Comparison of ENCODE assay signal across 8 cellular contexts in the genomic region with DNA sequence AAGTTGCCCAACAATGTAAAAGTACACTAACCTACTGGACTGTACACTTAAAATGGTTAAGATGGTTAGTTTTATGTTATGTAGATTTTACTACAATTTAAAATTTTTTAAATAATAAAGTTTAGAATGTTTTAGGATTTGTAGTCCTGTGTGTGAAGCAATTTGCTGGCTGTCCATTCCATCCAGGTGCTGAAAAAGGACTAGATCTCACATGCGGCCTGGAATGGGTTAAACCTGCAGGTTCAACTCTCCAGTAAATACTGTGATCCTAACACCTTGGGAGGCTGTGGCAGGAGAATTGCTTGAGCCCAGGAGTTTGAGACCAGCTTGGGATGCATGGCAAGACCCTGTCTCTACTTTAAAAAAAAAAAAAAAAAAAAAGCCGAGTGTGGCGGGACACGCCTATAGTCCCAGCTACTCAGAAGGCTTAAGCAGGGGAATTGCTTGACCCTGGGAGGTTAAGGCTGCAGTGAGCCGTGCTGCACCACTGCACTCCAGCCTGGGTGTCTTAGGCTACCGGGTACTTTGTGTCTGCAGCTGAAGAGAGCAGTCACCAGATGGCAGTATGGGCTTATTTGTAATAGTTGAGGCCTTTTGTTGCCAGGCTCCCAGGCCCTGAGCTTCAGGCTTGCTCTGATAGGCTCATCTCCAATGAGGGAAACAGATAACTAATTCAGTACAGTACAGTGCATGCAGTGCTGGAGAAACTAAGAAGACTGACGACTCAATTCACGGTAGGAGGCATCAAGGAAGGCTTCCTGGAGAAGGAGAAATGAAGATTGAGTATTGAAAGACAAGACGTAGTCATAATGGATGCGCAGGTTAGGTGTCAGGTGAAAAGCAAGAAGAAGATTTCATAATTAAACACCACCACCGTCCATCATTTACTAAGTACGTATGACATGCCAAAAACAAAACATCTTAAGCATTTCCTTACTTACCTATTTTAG.
DNase-seq lines count a peak whose midpoint lies in the region; ATAC-seq and TF ChIP-seq lines count a peak whose summit lies in the region.

No MANE protein-coding gene starts in this region.

- DNase-seq in ELF-1 (ENCODE audit: low read depth, low spot score): peak; percentile 91
- peak; percentile 58 for DNase-seq in NCI-H510A (lab: John Stamatoyannopoulos, UW)
- DNase-seq in activated CD4-positive, alpha-beta T cell treated with anti-CD3 and anti-CD28 coated beads for 4 hours: peak; percentile 38 to 44
- peak in 9 of 10 donors; percentile 36 to 84 (median 63) for DNase-seq in dorsolateral prefrontal cortex
- peak; percentile 87 to 92 for DNase-seq in lung microvascular endothelial cell (ENCODE audit: low read depth in 2 of 2)
- DNase-seq in stimulated activated CD8-positive, alpha-beta memory T cell treated with anti-CD3 and anti-CD28 coated beads, Interleukin-4, amount 100 ng/mL, for 24 hours (ENCODE audit: low read depth): peak; percentile 16

- H3K27ac ChIP-seq in dorsolateral prefrontal cortex: no peak overlapping the region

- peak; percentile 28 to 79 (median 63) for TF ChIP-seq CTCF in dorsolateral prefrontal cortex (IDR thresholded peaks at IDR 0.05 in 54 of 56, conservative IDR thresholded peaks at IDR 0.05 in 2 of 56; ENCODE audit: low read depth in 1 of 56, partially characterized antibody in 56 of 56)

- no peaks in the 10 kb centered on the region for H3K27me3 ChIP-seq in dorsolateral prefrontal cortex

- no peak overlapping the region for H3K4me3 ChIP-seq in dorsolateral prefrontal cortex

- intact Hi-C loops in dorsolateral prefrontal cortex (cut with DNase I): loop anchor here in 1 of 2 donors (10.0 kb wide), 1 partner anchor 190 kb away; no protein-coding TSS in a partner anchor

- ATAC-seq in HG02981 (IDR thresholded peaks at IDR 0.05; ENCODE audit: unreplicated experiment) (peak; percentile 80), HG02642 (IDR thresholded peaks at IDR 0.05; ENCODE audit: poor library complexity, unreplicated experiment) (no peak)

Comparison
In these comparisons a context has a peak if more than half of its experiments do, and no peak if none do; other contexts are left out.
1. DNase-seq: peak in every context shown above with its lines; median percentile 91 in ELF-1; 90 in lung microvascular endothelial cell; 63 in dorsolateral prefrontal cortex; 58 in NCI-H510A; 41 in activated CD4-positive, alpha-beta T cell treated with anti-CD3 and anti-CD28 coated beads for 4 hours; 16 in stimulated activated CD8-positive, alpha-beta memory T cell treated with anti-CD3 and anti-CD28 coated beads, Interleukin-4, amount 100 ng/mL, for 24 hours.